In the genomic region with DNA sequence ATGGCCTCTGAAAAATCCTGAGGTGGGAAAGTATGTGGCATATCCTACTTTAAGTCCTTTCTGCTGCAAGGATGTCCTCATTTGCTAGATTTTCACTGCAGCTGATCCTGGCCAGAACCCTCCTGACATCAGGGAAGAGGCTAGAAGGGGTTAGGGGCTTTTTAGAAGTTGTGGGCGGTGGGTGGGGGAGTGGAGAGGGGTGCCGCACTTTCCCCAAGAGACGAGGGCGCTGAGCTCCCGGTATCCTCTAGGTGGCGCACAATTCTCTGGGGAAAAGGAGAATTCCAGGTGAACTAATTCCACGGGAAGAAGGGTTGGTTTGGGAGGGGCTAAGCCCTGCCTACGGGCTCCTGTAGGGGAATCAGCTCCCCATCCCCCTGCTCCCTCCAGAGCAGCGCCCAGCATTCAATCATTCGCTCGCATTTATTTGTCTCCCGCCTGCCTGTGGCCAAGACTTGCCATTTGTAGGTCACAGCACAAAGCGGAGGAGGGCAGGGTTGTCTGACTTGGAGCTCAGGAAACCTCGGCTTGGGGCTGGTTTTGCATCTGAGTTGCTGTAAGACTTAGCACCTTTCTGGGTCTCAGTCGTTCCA, we compare ENCODE assay signal across 8 cellular contexts. TPM values are rescaled to one million over a fixed set of nuclear protein-coding genes. Genes with fewer than 3 reads are reported as not detected.
DNase-seq lines count a peak whose midpoint lies in the region; ATAC-seq and TF ChIP-seq lines count a peak whose summit lies in the region.

No MANE protein-coding gene starts in this region.

- peak; percentile 53 for ATAC-seq in mucosa of descending colon
- no peak for ATAC-seq in HG03521 (IDR thresholded peaks at IDR 0.05; ENCODE audit: unreplicated experiment)
- ATAC-seq in HG03439 (IDR thresholded peaks at IDR 0.05; ENCODE audit: unreplicated experiment): no peak

- TF ChIP-seq CTCF in colonic mucosa (IDR thresholded peaks at IDR 0.05) (peak; percentile 52), mucosa of descending colon (IDR thresholded peaks at IDR 0.05) (no peak)

- H3K27ac ChIP-seq in colonic mucosa: no peak overlapping the region

- no peak overlapping the region for H3K9ac ChIP-seq in colonic mucosa (ENCODE audit: low read depth in 2 of 2, low read length in 2 of 2)

- H3K9me3 ChIP-seq in colonic mucosa (no peaks in the 10 kb centered on the region), mucosa of descending colon (no peaks in the 10 kb centered on the region)

- H3K4me1 ChIP-seq in colonic mucosa (no peaks in the 10 kb centered on the region), mucosa of descending colon (ENCODE audit: low read depth) (no peaks in the 10 kb centered on the region)

- H3K4me3 ChIP-seq in colonic mucosa (no peak overlapping the region), mucosa of descending colon (no peak overlapping the region)

- peak; percentile 6 for DNase-seq in activated naive CD4-positive, alpha-beta T cell treated with Interleukin-2 at 50 U/mL for 16 hours
- no peak for DNase-seq in activated naive CD4-positive, alpha-beta T cell treated with anti-CD3 and anti-CD28 coated beads, Interleukin-2, amount 50 U/mL, for 16 hours
- DNase-seq in NCI-H146 (lab: John Stamatoyannopoulos, UW) (peak; percentile 54), colonic mucosa (peak; percentile 34), mucosa of descending colon (peak in 2 of 3 donors; percentile 29 to 33)
- no peak for DNase-seq in activated naive CD4-positive, alpha-beta T cell (lab: John Stamatoyannopoulos, UW)

- H3K36me3 ChIP-seq in colonic mucosa: no peaks in the 10 kb centered on the region
- H3K36me3 ChIP-seq in mucosa of descending colon (ENCODE audit: low read depth): no peaks in the 10 kb centered on the region

- intact Hi-C loops in colonic mucosa (cut with DNase I): no loop called here
- intact Hi-C loops in mucosa of descending colon (cut with DNase I, micrococcal nuclease): no loop called here

- H3K27me3 ChIP-seq in colonic mucosa: no peaks in the 10 kb centered on the region

RNA-seq across cellular contexts. Expression of a gene that starts 42.9 kb away (rescaled TPM):
- total RNA-seq in colonic mucosa: 1 to 10 TPM in 1 of 2 donors, not detected in 1; 4.6 TPM
- total RNA-seq in mucosa of descending colon: 10 to 100 TPM in 1 of 3 donors, 1 to 10 TPM in 1, under 1 TPM in 1; 0.61 to 47.3 (median 1.8) TPM

Comparison
In these comparisons a context has a peak if more than half of its experiments do, and no peak if none do; other contexts are left out.
1. DNase-seq: peak in activated naive CD4-positive, alpha-beta T cell treated with Interleukin-2 at 50 U/mL for 16 hours (single experiment), NCI-H146 (single experiment), colonic mucosa (single experiment) and mucosa of descending colon (2 of 3); none in activated naive CD4-positive, alpha-beta T cell treated with anti-CD3 and anti-CD28 coated beads, Interleukin-2, amount 50 U/mL, for 16 hours (single experiment) and activated naive CD4-positive, alpha-beta T cell (0 of 4).